Comparison of ENCODE assay signal across 1 cellular context in genomic region chrX:65601126-65601525, GRCh38.
TF ChIP-seq lines count a peak whose summit lies in the region.

No MANE protein-coding gene starts in this region.

TF ChIP-seq in K562, 482 proteins besides CTCF, POLR2A, EP300 and RAD21 (continued from another document):
- TF ChIP-seq E2F5 (CRISPR knock-in tag; IDR thresholded peaks at IDR 0.05) (no peak), TCFL5 (CRISPR knock-in tag; conservative IDR thresholded peaks at IDR 0.05) (no peak), CREB3 (tag; conservative IDR thresholded peaks at IDR 0.05; ENCODE audit: low read depth) (no peak), FIP1L1 (IDR thresholded peaks at IDR 0.05; ENCODE audit: low read depth, low read length, poor library complexity, severe bottlenecking) (no peak), ZNF583 (CRISPR knock-in tag; IDR thresholded peaks at IDR 0.05) (no peak), THAP12 (CRISPR knock-in tag; IDR thresholded peaks at IDR 0.05) (no peak), SAFB2 (IDR thresholded peaks at IDR 0.05; ENCODE audit: borderline replicate concordance, low read depth, low read length, severe bottlenecking) (no peak), ATF3 (IDR thresholded peaks at IDR 0.05) (no peak), ATF3 (CRISPR knock-in tag; conservative IDR thresholded peaks at IDR 0.05) (no peak), XRCC3 (IDR thresholded peaks at IDR 0.05) (no peak), HDAC2 (IDR thresholded peaks at IDR 0.05) (no peak), RBM39 (optimal IDR thresholded peaks at IDR 0.05; ENCODE audit: low read depth, low read length) (no peak)
TF ChIP-seq in K562: peak in this region for 0.
